15 cellular contexts compared by ENCODE assay signal in the genomic region with DNA sequence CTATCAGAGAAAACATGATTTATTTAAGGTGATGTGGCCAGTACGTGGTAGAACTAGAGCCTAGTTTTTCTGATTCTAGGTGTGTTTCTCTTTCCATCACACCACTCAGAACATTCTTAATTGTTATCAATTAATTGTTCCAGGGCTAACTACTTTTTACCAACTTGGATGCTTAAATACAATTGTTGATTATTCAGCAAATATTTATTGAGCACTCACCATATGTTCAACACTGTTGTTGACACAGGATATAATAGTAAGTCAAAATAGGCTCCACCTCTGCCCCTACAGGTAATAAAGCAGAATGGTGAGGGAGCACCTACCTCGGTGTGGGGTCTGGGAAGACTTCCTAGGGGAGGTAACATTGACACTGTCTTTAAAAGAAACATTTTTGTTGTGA. TPM values are rescaled to one million over a fixed set of nuclear protein-coding genes. Genes with fewer than 3 reads are reported as not detected.
A peak's percentile ranks its signal among the peaks of the same experiment; 100 is the strongest.
DNase-seq lines count a peak whose midpoint lies in the region; ATAC-seq and TF ChIP-seq lines count a peak whose summit lies in the region.
"Had no signal": no experiment of that assay in that cellular context is flagged by ENCODE, and none has a peak within 500 bp of the region (broad histone marks: within the 10 kb centered on the region; RNA-seq: fewer than 3 reads in every experiment).

No MANE protein-coding gene starts in this region.

- CTCF ChIA-PET in HCT116 (lab: Charles Lee): no interaction called here

- no peaks in the 10 kb centered on the region for H3K79me2 ChIP-seq in HCT116 (ENCODE audit: insufficient read depth, low read length)

- no peak overlapping the region for H3K4me3 Mint-ChIP-seq in HFFc6
- H3K4me3 Mint-ChIP-seq: CD14-positive monocyte; CD4-positive, alpha-beta memory T cell; GM23338 had no signal

- H3K9me3 ChIP-seq in HCT116 (ENCODE audit: control insufficient read depth in 1 of 2, insufficient read depth in 1 of 2, low read depth in 1 of 2, low read length in 2 of 2): no peaks in the 10 kb centered on the region
- H3K9me3 ChIP-seq: BLaER1 had no signal

- H3K9me3 Mint-ChIP-seq in HFFc6: no peaks in the 10 kb centered on the region
- H3K9me3 Mint-ChIP-seq: CD14-positive monocyte; CD4-positive, alpha-beta memory T cell; GM23338 had no signal

- H3K27me3 ChIP-seq in HCT116 (ENCODE audit: insufficient read depth, low read length): peaks cover 41% of the 10 kb centered on the region
- H3K27me3 ChIP-seq: BLaER1 had no signal

- H3K27me3 Mint-ChIP-seq in HFFc6 (ENCODE audit: insufficient read depth): peaks cover 11% of the 10 kb centered on the region

- DNase-seq in NCI-H748 (lab: John Stamatoyannopoulos, UW; ENCODE audit: unreplicated experiment) (peak; percentile 42), NCI-H748 treated with DMSO at 0.1 percent for 48 hours (lab: John Stamatoyannopoulos, UW) (no peak), HCT116 (ENCODE audit: low read depth, low spot score) (no peak), NCI-H69 (lab: John Stamatoyannopoulos, UW) (peak; percentile 75), mucosa of gallbladder (ENCODE audit: low spot score) (no peak), HFFc6 (no peak)
- DNase-seq: CD4-positive, alpha-beta memory T cell; DMS79; GDM1; Karpas-422; KBM-7 had no signal

- intact Hi-C loops in HCT116 (cut with micrococcal nuclease): no loop called here

- peak; percentile 53 for ATAC-seq in HCT116
- ATAC-seq: GM23338 had no signal

- no TSS peak for BruUV-seq in HCT116 (replicated peaks; lab: Mats Ljungman, UMichigan)

- no peaks in the 10 kb centered on the region for H3K9me2 ChIP-seq in HCT116 (ENCODE audit: insufficient read depth)

- no peak overlapping the region for H3K4me3 ChIP-seq in HCT116 (replicated peaks in 1 of 2; ENCODE audit: low read depth in 1 of 2, low read length in 2 of 2)
- H3K4me3 ChIP-seq: BLaER1, GM23338 had no signal

- no peak for TF ChIP-seq POLR2A in HCT116 (IDR thresholded peaks at IDR 0.05; ENCODE audit: borderline replicate concordance, extremely low read depth, insufficient read depth, insufficient read length)

- no peak overlapping the region for H3K27ac Mint-ChIP-seq in HFFc6
- H3K27ac Mint-ChIP-seq: CD14-positive monocyte; CD4-positive, alpha-beta memory T cell; GM23338 had no signal

- no peak for TF ChIP-seq CTCF in HCT116 (IDR thresholded peaks at IDR 0.05 in 2 of 3, conservative IDR thresholded peaks at IDR 0.05 in 1 of 3; ENCODE audit: borderline replicate concordance in 1 of 3, insufficient read depth in 1 of 3, low read depth in 2 of 3, low read length in 2 of 3)
- TF ChIP-seq CTCF in HFFc6 (IDR thresholded peaks at IDR 0.05): no peak

- TF ChIP-seq RAD21 in HCT116 (IDR thresholded peaks at IDR 0.05; ENCODE audit: low read depth): no peak

- POLR2A ChIA-PET in HCT116 (lab: Charles Lee): no interaction called here

- H3K27ac ChIP-seq in HCT116 (ENCODE audit: low read depth, low read length): no peak overlapping the region
- H3K27ac ChIP-seq: BLaER1 had no signal

- no peaks in the 10 kb centered on the region for H3K4me1 ChIP-seq in HCT116 (ENCODE audit: control insufficient read depth in 1 of 2, insufficient read depth in 2 of 2, low read length in 2 of 2)

- peaks cover 4% of the 10 kb centered on the region; the same call in 1 of the 2 replicates for H3K4me1 Mint-ChIP-seq in HFFc6 (ENCODE audit: low read depth)

- RAD21 ChIA-PET in HCT116 (lab: Charles Lee; ENCODE audit: low non-redundant PET in 1 of 2, low total read pairs in 2 of 2, uncharacterized antibody in 2 of 2, unreplicated experiment in 2 of 2): no interaction called here

- no peaks in the 10 kb centered on the region for H3K36me3 Mint-ChIP-seq in HFFc6 (ENCODE audit: low read depth)
- H3K36me3 Mint-ChIP-seq: CD14-positive monocyte; CD4-positive, alpha-beta memory T cell had no signal

- no peak overlapping the region for H2AFZ ChIP-seq in HCT116 (ENCODE audit: low read depth, low read length, poor library complexity, severe bottlenecking)
- H2AFZ ChIP-seq: GM23338 had no signal

- H3K4me2 ChIP-seq in HCT116 (ENCODE audit: low read length): no peak overlapping the region
- H3K4me2 ChIP-seq: BLaER1, GM23338 had no signal

- no peak overlapping the region for H3K9ac ChIP-seq in HCT116 (ENCODE audit: low read length)
- H3K9ac ChIP-seq: BLaER1 had no signal

- H3K36me3 ChIP-seq in HCT116 (ENCODE audit: control insufficient read depth in 1 of 2, insufficient read depth in 2 of 2, low read length in 2 of 2): no peaks in the 10 kb centered on the region
- H3K36me3 ChIP-seq: BLaER1 had no signal

- H4K20me1 ChIP-seq in HCT116 (ENCODE audit: insufficient read depth): no peaks in the 10 kb centered on the region
- H4K20me1 ChIP-seq: BLaER1 had no signal

TF ChIP-seq in HCT116, 20 proteins besides CTCF, POLR2A, EP300 and RAD21:
- TF ChIP-seq, protein P1, sequence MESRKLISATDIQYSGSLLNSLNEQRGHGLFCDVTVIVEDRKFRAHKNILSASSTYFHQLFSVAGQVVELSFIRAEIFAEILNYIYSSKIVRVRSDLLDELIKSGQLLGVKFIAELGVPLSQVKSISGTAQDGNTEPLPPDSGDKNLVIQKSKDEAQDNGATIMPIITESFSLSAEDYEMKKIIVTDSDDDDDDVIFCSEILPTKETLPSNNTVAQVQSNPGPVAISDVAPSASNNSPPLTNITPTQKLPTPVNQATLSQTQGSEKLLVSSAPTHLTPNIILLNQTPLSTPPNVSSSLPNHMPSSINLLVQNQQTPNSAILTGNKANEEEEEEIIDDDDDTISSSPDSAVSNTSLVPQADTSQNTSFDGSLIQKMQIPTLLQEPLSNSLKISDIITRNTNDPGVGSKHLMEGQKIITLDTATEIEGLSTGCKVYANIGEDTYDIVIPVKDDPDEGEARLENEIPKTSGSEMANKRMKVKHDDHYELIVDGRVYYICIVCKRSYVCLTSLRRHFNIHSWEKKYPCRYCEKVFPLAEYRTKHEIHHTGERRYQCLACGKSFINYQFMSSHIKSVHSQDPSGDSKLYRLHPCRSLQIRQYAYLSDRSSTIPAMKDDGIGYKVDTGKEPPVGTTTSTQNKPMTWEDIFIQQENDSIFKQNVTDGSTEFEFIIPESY (IDR thresholded peaks at IDR 0.05; ENCODE audit: extremely low read depth, insufficient replicate concordance, low read length): no peak
- TF ChIP-seq POLR2AphosphoS5 (IDR thresholded peaks at IDR 0.05; ENCODE audit: low read depth, low read length) (no peak), ZNF274 (IDR thresholded peaks at IDR 0.05; ENCODE audit: low read depth, low read length) (no peak), TCF7L2 (IDR thresholded peaks at IDR 0.05; ENCODE audit: borderline replicate concordance, extremely low read depth, insufficient read depth, insufficient read length) (no peak), EGR1 (IDR thresholded peaks at IDR 0.05; ENCODE audit: low read depth) (no peak), SP1 (IDR thresholded peaks at IDR 0.05; ENCODE audit: low read depth) (no peak), JUND (IDR thresholded peaks at IDR 0.05) (no peak), SRF (IDR thresholded peaks at IDR 0.05; ENCODE audit: low read depth) (no peak), CBX3 (IDR thresholded peaks at IDR 0.05; ENCODE audit: low read depth) (no peak), ZFX (IDR thresholded peaks at IDR 0.05) (no peak)
- TF ChIP-seq, protein P2, sequence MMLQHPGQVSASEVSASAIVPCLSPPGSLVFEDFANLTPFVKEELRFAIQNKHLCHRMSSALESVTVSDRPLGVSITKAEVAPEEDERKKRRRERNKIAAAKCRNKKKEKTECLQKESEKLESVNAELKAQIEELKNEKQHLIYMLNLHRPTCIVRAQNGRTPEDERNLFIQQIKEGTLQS (IDR thresholded peaks at IDR 0.05): no peak
- TF ChIP-seq, protein P3, sequence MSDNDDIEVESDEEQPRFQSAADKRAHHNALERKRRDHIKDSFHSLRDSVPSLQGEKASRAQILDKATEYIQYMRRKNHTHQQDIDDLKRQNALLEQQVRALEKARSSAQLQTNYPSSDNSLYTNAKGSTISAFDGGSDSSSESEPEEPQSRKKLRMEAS (IDR thresholded peaks at IDR 0.05): no peak
- TF ChIP-seq, protein P4, sequence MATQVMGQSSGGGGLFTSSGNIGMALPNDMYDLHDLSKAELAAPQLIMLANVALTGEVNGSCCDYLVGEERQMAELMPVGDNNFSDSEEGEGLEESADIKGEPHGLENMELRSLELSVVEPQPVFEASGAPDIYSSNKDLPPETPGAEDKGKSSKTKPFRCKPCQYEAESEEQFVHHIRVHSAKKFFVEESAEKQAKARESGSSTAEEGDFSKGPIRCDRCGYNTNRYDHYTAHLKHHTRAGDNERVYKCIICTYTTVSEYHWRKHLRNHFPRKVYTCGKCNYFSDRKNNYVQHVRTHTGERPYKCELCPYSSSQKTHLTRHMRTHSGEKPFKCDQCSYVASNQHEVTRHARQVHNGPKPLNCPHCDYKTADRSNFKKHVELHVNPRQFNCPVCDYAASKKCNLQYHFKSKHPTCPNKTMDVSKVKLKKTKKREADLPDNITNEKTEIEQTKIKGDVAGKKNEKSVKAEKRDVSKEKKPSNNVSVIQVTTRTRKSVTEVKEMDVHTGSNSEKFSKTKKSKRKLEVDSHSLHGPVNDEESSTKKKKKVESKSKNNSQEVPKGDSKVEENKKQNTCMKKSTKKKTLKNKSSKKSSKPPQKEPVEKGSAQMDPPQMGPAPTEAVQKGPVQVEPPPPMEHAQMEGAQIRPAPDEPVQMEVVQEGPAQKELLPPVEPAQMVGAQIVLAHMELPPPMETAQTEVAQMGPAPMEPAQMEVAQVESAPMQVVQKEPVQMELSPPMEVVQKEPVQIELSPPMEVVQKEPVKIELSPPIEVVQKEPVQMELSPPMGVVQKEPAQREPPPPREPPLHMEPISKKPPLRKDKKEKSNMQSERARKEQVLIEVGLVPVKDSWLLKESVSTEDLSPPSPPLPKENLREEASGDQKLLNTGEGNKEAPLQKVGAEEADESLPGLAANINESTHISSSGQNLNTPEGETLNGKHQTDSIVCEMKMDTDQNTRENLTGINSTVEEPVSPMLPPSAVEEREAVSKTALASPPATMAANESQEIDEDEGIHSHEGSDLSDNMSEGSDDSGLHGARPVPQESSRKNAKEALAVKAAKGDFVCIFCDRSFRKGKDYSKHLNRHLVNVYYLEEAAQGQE (IDR thresholded peaks at IDR 0.05; ENCODE audit: low read depth): no peak

RNA-seq across cellular contexts. Expression of a gene that starts 16.1 kb away (rescaled TPM):
- total RNA-seq in HCT116 (2021; ENCODE audit: unreplicated experiment) (0.12 TPM), mucosa of gallbladder (12.7 TPM)
- not detected in 2 replicates for polyA plus RNA-seq in HCT116 (2012)
- total RNA-seq in HFFc6 (2021; fragmentation: NEBNext Ultra II Directional; extraction: Animal tissue kit (Norgen Biotek cat#: 25700)): under 1 TPM in 5 of 6 experiments, not detected in 1; 0.07 to 0.48 (median 0.37) TPM
- total RNA-seq: A673 had no signal
- polyA plus RNA-seq: CD14-positive monocyte had no signal

Comparison
In these comparisons a context has a peak if more than half of its experiments do, and no peak if none do; other contexts are left out.
1. DNase-seq: peak in NCI-H748 (single experiment) and NCI-H69 (single experiment); none in NCI-H748 treated with DMSO at 0.1 percent for 48 hours (single experiment), HCT116 (single experiment), mucosa of gallbladder (single experiment) and HFFc6 (single experiment).